ENCODE assay signal across 9 cellular contexts in genomic region chr16:23504076-23504452, GRCh38. TPM values are rescaled to one million over a fixed set of nuclear protein-coding genes. Genes with fewer than 3 reads are reported as not detected.
DNase-seq lines count a peak whose midpoint lies in the region; ATAC-seq and TF ChIP-seq lines count a peak whose summit lies in the region.
"Had no signal": no experiment of that assay in that cellular context is flagged by ENCODE, and none has a peak within 500 bp of the region (broad histone marks: within the 10 kb centered on the region; RNA-seq: fewer than 3 reads in every experiment).

No MANE protein-coding gene starts in this region.

- H3K9me3 Mint-ChIP-seq in brain, result peaks cover 0 to 6% (median 0%) of the 10 kb centered on the region in 5 experiments

- H3K27me3 Mint-ChIP-seq in brain, result peaks cover 4% of the 10 kb centered on the region

- H3K27ac ChIP-seq in BLaER1, result 0 out of 2 replicates have a peak overlapping the region, but pooled peaks have one; percentile 26
- H3K27ac ChIP-seq in mesodermal cell (ENCODE audit: low read depth, low read length, severe bottlenecking), result peak overlapping the region; percentile 71

- ATAC-seq in HG03520 (IDR thresholded peaks at IDR 0.05; ENCODE audit: unreplicated experiment) (peak; percentile 10), GM19351 (IDR thresholded peaks at IDR 0.05; ENCODE audit: unreplicated experiment) (no peak)

- 94 to 96% methylated on average over 3 to 4 of the region's 5 CpGs for WGBS in mesodermal cell (ENCODE audit: insufficient coverage in 2 of 2), 2 experiments

- H3K4me3 ChIP-seq in BLaER1 (no peak overlapping the region), mesodermal cell (ENCODE audit: extremely low read depth, insufficient read depth, low read length, poor library complexity, severe bottlenecking) (no peak overlapping the region)

- no peaks in the 10 kb centered on the region for H3K9me3 ChIP-seq in BLaER1
- H3K9me3 ChIP-seq in mesodermal cell (ENCODE audit: control insufficient read depth, low read length), result no peaks in the 10 kb centered on the region

- peak overlapping the region in 3 of 5 experiments; percentile 28 to 89 (median 78) for H3K27ac Mint-ChIP-seq in brain

- DNase-seq in NCI-H1436 (lab: John Stamatoyannopoulos, UW) (no peak), NCI-H1092 (lab: John Stamatoyannopoulos, UW) (no peak)
- no peak for DNase-seq in activated CD8-positive, alpha-beta memory T cell treated with anti-CD3 and anti-CD28 coated beads, Interleukin-2, amount 50 U/mL, for 48 hours
- DNase-seq: NCI-H526 had no signal

- H3K36me3 ChIP-seq in BLaER1 (peaks cover 69% of the 10 kb centered on the region), mesodermal cell (ENCODE audit: control insufficient read depth, insufficient read depth, low read length) (peaks cover 11% of the 10 kb centered on the region)

- H4K20me1 ChIP-seq in BLaER1, result peaks cover 100% of the 10 kb centered on the region

- H3K27me3 ChIP-seq in BLaER1, result no peaks in the 10 kb centered on the region

- H3K36me3 Mint-ChIP-seq in brain, result peaks cover 29% of the 10 kb centered on the region

- TF ChIP-seq CTCF in brain (conservative IDR thresholded peaks at IDR 0.05), result no peak

- no peak overlapping the region for H3K4me2 ChIP-seq in BLaER1

- no peak overlapping the region for H3K9ac ChIP-seq in BLaER1

- peaks cover 98% of the 10 kb centered on the region for H3K4me1 Mint-ChIP-seq in brain

- peak overlapping the region; percentile 7 to 66 (median 35) for H3K4me3 Mint-ChIP-seq in brain

- peaks cover 99% of the 10 kb centered on the region for H3K4me1 ChIP-seq in BLaER1
- peaks cover 22% of the 10 kb centered on the region for H3K4me1 ChIP-seq in mesodermal cell (ENCODE audit: control insufficient read depth, insufficient read depth, low read length, poor library complexity, severe bottlenecking)

RNA-seq across cellular contexts. Expression of gene GGA2, which starts 6.2 kb away (rescaled TPM):
- polyA plus RNA-seq in brain (ENCODE audit: insufficient read depth, low read depth, low replicate concordance), result 36.2 TPM
- polyA plus RNA-seq in mesodermal cell (2013, experiment 1 of 2), result 44.7 TPM
- 39.8 TPM for polyA plus RNA-seq in mesodermal cell (2013, experiment 2 of 2)

RNA-seq across cellular contexts. Expression of gene COG7, which starts 51.1 kb away (rescaled TPM):
- 22.2 TPM for polyA plus RNA-seq in brain (ENCODE audit: insufficient read depth, low read depth, low replicate concordance)
- polyA plus RNA-seq in mesodermal cell (2013, experiment 1 of 2), result 16.0 TPM
- polyA plus RNA-seq in mesodermal cell (2013, experiment 2 of 2), result 14.9 TPM

RNA-seq across cellular contexts. Expression of gene EARS2, which starts 53.1 kb away (rescaled TPM):
- 22.0 TPM for polyA plus RNA-seq in brain (ENCODE audit: insufficient read depth, low read depth, low replicate concordance)
- 20.3 TPM for polyA plus RNA-seq in mesodermal cell (2013, experiment 1 of 2)
- polyA plus RNA-seq in mesodermal cell (2013, experiment 2 of 2), result 15.7 TPM

RNA-seq across cellular contexts. Expression of gene UBFD1, which starts 53.5 kb away (rescaled TPM):
- 37.8 TPM for polyA plus RNA-seq in brain (ENCODE audit: insufficient read depth, low read depth, low replicate concordance)
- polyA plus RNA-seq in mesodermal cell (2013, experiment 1 of 2), result 75.7 TPM
- 68.6 TPM for polyA plus RNA-seq in mesodermal cell (2013, experiment 2 of 2)
